ENCODE assay signal across 35 cellular contexts in the genomic region with DNA sequence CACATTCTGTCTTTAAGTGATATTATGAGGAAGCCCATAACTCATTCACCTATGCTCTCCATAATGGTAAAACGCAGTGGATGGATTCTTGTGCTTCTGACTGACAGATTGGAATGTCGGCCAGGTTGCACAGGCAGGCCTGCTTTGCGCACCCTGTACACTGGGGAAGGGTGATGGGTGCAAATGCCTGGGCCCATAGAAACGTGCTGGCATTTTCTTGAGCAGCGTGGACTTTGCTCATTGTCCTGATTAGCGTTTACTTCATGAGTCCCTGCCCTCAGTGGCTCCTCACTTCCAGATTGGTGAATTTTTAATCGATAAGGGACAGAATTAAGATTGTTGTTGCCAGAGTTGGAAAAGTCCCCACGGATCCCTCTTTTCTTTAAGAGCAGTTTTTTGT.
DNase-seq lines count a peak whose midpoint lies in the region; ATAC-seq, FAIRE-seq and TF ChIP-seq lines count a peak whose summit lies in the region.
"Had no signal": no experiment of that assay in that cellular context is flagged by ENCODE, and none has a peak within 500 bp of the region (broad histone marks: within the 10 kb centered on the region; RNA-seq: fewer than 3 reads in every experiment).

No MANE protein-coding gene starts in this region.

- intact Hi-C loops in pancreas (cut with DNase I), result loop anchor here in 1 of 3 donors (10.0 kb wide), 1 partner anchor 218 kb away; no protein-coding TSS in a partner anchor

- H4K20me1 ChIP-seq in BLaER1, result peaks cover 95% of the 10 kb centered on the region

- H2AFZ ChIP-seq in mesenchymal stem cell (ENCODE audit: low read depth, low read length), result no peak overlapping the region
- H2AFZ ChIP-seq: parathyroid adenoma had no signal

- POLR2A ChIA-PET in WTC11 (lab: Charles Lee) (interaction anchor here (0.6 kb wide), 1 partner anchor 279 kb away, joined by 3 read pairs; no protein-coding TSS in a partner anchor), GM10248 (lab: Yijun Ruan, JAX) (interaction anchor here (0.6 kb wide), 1 partner anchor 60 kb away, joined by 4 read pairs; no protein-coding TSS in a partner anchor)

- no peak overlapping the region for H3K4me3 Mint-ChIP-seq in WTC11
- H3K4me3 Mint-ChIP-seq: activated CD8-positive, alpha-beta memory T cell treated with anti-CD3 and anti-CD28 coated beads, Interleukin-2, amount 10 ng/mL, durations not matched to agents 7 days and 5 days; activated T-helper 1 cell treated with anti-CD3 and anti-CD28 coated beads, Interleukin-12 subunit alpha, Interleukin-12 subunit beta, Interleukin-2, Interleukin-4 antibody, amounts not matched to agents 30 ng/mL and 10 ng/mL and 1 ng/mL, durations not matched to agents 14 hours and 24 hours and 36 hours; T-helper 17 cell had no signal

- no peak overlapping the region for H2BK12ac ChIP-seq in mesenchymal stem cell (ENCODE audit: low read length in 2 of 2)

- peak overlapping the region; percentile 38 for H3K27ac Mint-ChIP-seq in WTC11
- H3K27ac Mint-ChIP-seq: activated CD8-positive, alpha-beta memory T cell treated with anti-CD3 and anti-CD28 coated beads, Interleukin-2, amount 10 ng/mL, durations not matched to agents 7 days and 5 days; activated T-helper 1 cell treated with anti-CD3 and anti-CD28 coated beads, Interleukin-12 subunit alpha, Interleukin-12 subunit beta, Interleukin-2, Interleukin-4 antibody, amounts not matched to agents 30 ng/mL and 10 ng/mL and 1 ng/mL, durations not matched to agents 14 hours and 24 hours and 36 hours; T-helper 17 cell had no signal

- no peak overlapping the region for H3K14ac ChIP-seq in mesenchymal stem cell (ENCODE audit: low read length in 2 of 2)

- peaks cover 57% of the 10 kb centered on the region for H3K4me1 ChIP-seq in BLaER1
- H3K4me1 ChIP-seq in pancreas, result peaks cover 9 to 16% (median 13%) of the 10 kb centered on the region in 3 donors
- peaks cover 2% of the 10 kb centered on the region for H3K4me1 ChIP-seq in mesenchymal stem cell (ENCODE audit: control insufficient read depth, insufficient read depth, low read depth, low read length)

- no peak overlapping the region for H2AK5ac ChIP-seq in mesenchymal stem cell (ENCODE audit: low read length, severe bottlenecking)

- H3K9me3 Mint-ChIP-seq in WTC11, result peaks cover 4% of the 10 kb centered on the region
- H3K9me3 Mint-ChIP-seq: activated T-helper 1 cell treated with anti-CD3 and anti-CD28 coated beads, Interleukin-12 subunit alpha, Interleukin-12 subunit beta, Interleukin-2, Interleukin-4 antibody, amounts not matched to agents 30 ng/mL and 10 ng/mL and 1 ng/mL, durations not matched to agents 14 hours and 24 hours and 36 hours had no signal

- peaks cover 41% of the 10 kb centered on the region for H3K4me1 Mint-ChIP-seq in WTC11

- H3K4me2 ChIP-seq in BLaER1 (peak overlapping the region; percentile 32; the same call in 1 of the 2 replicates), mesenchymal stem cell (ENCODE audit: low read length, poor library complexity, severe bottlenecking) (no peak overlapping the region)

- H3K36me3 ChIP-seq in BLaER1, result peaks cover 48% of the 10 kb centered on the region
- no peaks in the 10 kb centered on the region for H3K36me3 ChIP-seq in pancreas
- no peaks in the 10 kb centered on the region for H3K36me3 ChIP-seq in mesenchymal stem cell (ENCODE audit: control insufficient read depth in 1 of 2, insufficient read depth in 2 of 2, low read depth in 1 of 2, low read length in 2 of 2)
- H3K36me3 ChIP-seq: cardiac muscle cell, gastroesophageal sphincter, upper lobe of left lung had no signal

- no peak overlapping the region for H2BK15ac ChIP-seq in mesenchymal stem cell (ENCODE audit: low read depth, poor library complexity, severe bottlenecking)

- TF ChIP-seq CTCF in WTC11 (IDR thresholded peaks at IDR 0.05) (no peak), pancreas (IDR thresholded peaks at IDR 0.05) (no peak), GM10248 (IDR thresholded peaks at IDR 0.05; ENCODE audit: control extremely low read depth, extremely low read depth, low read depth, missing control alignments) (no peak)

- H2BK120ac ChIP-seq in mesenchymal stem cell (ENCODE audit: low read depth, low read length), result no peak overlapping the region

- CTCF ChIA-PET in WTC11 (lab: Charles Lee) (interaction anchor here (0.6 to 4.3 kb wide), 5 partner anchors 35 to 235 kb away, joined by 3 to 72 read pairs (median 4); no protein-coding TSS in a partner anchor), GM10248 (lab: Yijun Ruan, JAX) (interaction anchor here (1.0 to 4.6 kb wide), 12 partner anchors 8 to 413 kb away, joined by 3 to 51 read pairs (median 18); no protein-coding TSS in a partner anchor)

- no peak overlapping the region for H2BK5ac ChIP-seq in mesenchymal stem cell (ENCODE audit: low read depth, low read length, poor library complexity, severe bottlenecking)

- H3K9me3 ChIP-seq in BLaER1 (peaks cover 21% of the 10 kb centered on the region), pancreas (no peaks in the 10 kb centered on the region), mesenchymal stem cell (ENCODE audit: control insufficient read depth, low read length) (no peaks in the 10 kb centered on the region)
- H3K9me3 ChIP-seq: Caco-2, gastroesophageal sphincter, stomach, upper lobe of left lung had no signal

- H3K27ac ChIP-seq in BLaER1 (no peak overlapping the region), pancreas (no peak overlapping the region), mesenchymal stem cell (ENCODE audit: low read length, poor library complexity, severe bottlenecking) (no peak overlapping the region)
- H3K27ac ChIP-seq: gastroesophageal sphincter, HL-60, parathyroid adenoma, stomach, upper lobe of left lung had no signal

- no peak for FAIRE-seq in pancreas (lab: Jason Lieb, UNC)
- FAIRE-seq: endometrium, islet of Langerhans had no signal

- no peak overlapping the region for H4K91ac ChIP-seq in mesenchymal stem cell (ENCODE audit: low read length)

- peaks cover 15% of the 10 kb centered on the region for H3K79me1 ChIP-seq in mesenchymal stem cell (replicated peaks; ENCODE audit: low read length, poor library complexity, severe bottlenecking)

- H3K4me3 ChIP-seq in BLaER1, result no peak overlapping the region
- no peak overlapping the region for H3K4me3 ChIP-seq in pancreas
- H3K4me3 ChIP-seq in mesenchymal stem cell (ENCODE audit: insufficient read depth in 1 of 2, low read depth in 1 of 2, low read length in 2 of 2), result no peak overlapping the region
- H3K4me3 ChIP-seq: cardiac muscle cell, gastroesophageal sphincter, stomach, upper lobe of left lung had no signal

- WGBS in pancreas, 2 donors, result 16 to 18% methylated on average over 8 of the region's 8 CpGs
- WGBS in mesenchymal stem cell, result 91% methylated on average over 6 of the region's 8 CpGs

- no peak overlapping the region for H3K23ac ChIP-seq in mesenchymal stem cell (ENCODE audit: low read length in 2 of 2)

- H3K9ac ChIP-seq in BLaER1 (no peak overlapping the region), mesenchymal stem cell (ENCODE audit: low read length) (no peak overlapping the region)
- H3K9ac ChIP-seq: parathyroid adenoma had no signal

- no peaks in the 10 kb centered on the region for H3K27me3 ChIP-seq in BLaER1
- no peaks in the 10 kb centered on the region for H3K27me3 ChIP-seq in pancreas
- no peaks in the 10 kb centered on the region for H3K27me3 ChIP-seq in mesenchymal stem cell (ENCODE audit: control insufficient read depth in 1 of 2, insufficient read depth in 1 of 2, low read length in 2 of 2)
- H3K27me3 ChIP-seq: cardiac muscle cell, gastroesophageal sphincter, stomach, upper lobe of left lung had no signal

- ATAC-seq in WTC11 (no peak), pancreas (peak in 3 of 4 donors; percentile 34 to 57 (median 51)), HG02798 (IDR thresholded peaks at IDR 0.05; ENCODE audit: poor library complexity, unreplicated experiment) (no peak)
- ATAC-seq: activated CD8-positive, alpha-beta memory T cell treated with anti-CD3 and anti-CD28 coated beads, Interleukin-2, amount 10 ng/mL, durations not matched to agents 7 days and 5 days; gastroesophageal sphincter; naive thymus-derived CD4-positive, alpha-beta T cell; right cardiac atrium; T-helper 17 cell had no signal

- no peak overlapping the region for H4K8ac ChIP-seq in mesenchymal stem cell (ENCODE audit: low read length)

- DNase-seq in WTC11 (ENCODE audit: low spot score) (no peak), left kidney (ENCODE audit: low read depth, low spot score) (peak; percentile 13), pancreas (no peak), mesenchymal stem cell (no peak), GM10248 (ENCODE audit: extremely low spot score) (no peak), hepatic stellate cell (ENCODE audit: low spot score) (no peak)
- DNase-seq: activated CD4-positive, alpha-beta T cell treated with anti-CD3 and anti-CD28 coated beads, Interleukin-2, amount 50 U/mL, for 1 hour; activated CD8-positive, alpha-beta memory T cell treated with anti-CD3 and anti-CD28 coated beads, Interleukin-2, amount 10 ng/mL, durations not matched to agents 7 days and 5 days; activated naive CD4-positive, alpha-beta T cell treated with anti-CD3 and anti-CD28 coated beads, Interleukin-2, amount 50 U/mL, for 16 hours; amygdala; cortex of kidney; DMS79; GOT3; mammary epithelial cell; naive thymus-derived CD4-positive, alpha-beta T cell; NCI-H1092; NCI-H187 treated with DMSO at 0.1 percent for 48 hours; NCI-H524 treated with DMSO at 0.1 percent for 48 hours; right cardiac atrium; RPMI8226; stimulated activated CD4-positive, alpha-beta T cell treated with anti-CD3 and anti-CD28 coated beads, Interleukin-12 subunit alpha, Interleukin-12 subunit beta, amount 100 ng/mL, for 4 hours; stimulated activated CD4-positive, alpha-beta T cell treated with anti-CD3 and anti-CD28 coated beads, Interleukin-4, amount 100 ng/mL, for 24 hours; stomach; T-helper 17 cell; upper lobe of left lung had no signal

- peaks cover 3% of the 10 kb centered on the region for H3K36me3 Mint-ChIP-seq in WTC11

- no peak overlapping the region for H3K18ac ChIP-seq in mesenchymal stem cell (ENCODE audit: low read depth in 1 of 2, low read length in 2 of 2)

- H3K27me3 Mint-ChIP-seq in WTC11 (ENCODE audit: low read depth), result no peaks in the 10 kb centered on the region
- H3K27me3 Mint-ChIP-seq: activated CD8-positive, alpha-beta memory T cell treated with anti-CD3 and anti-CD28 coated beads, Interleukin-2, amount 10 ng/mL, durations not matched to agents 7 days and 5 days; naive thymus-derived CD4-positive, alpha-beta T cell; T-helper 17 cell had no signal

- no peak overlapping the region for H3K4ac ChIP-seq in mesenchymal stem cell (ENCODE audit: low read depth in 1 of 2, low read length in 2 of 2)

TF ChIP-seq in WTC11, 78 proteins besides CTCF, POLR2A, EP300 and RAD21 (continues in another document):
- TF ChIP-seq IRF1 (CRISPR knock-in tag; IDR thresholded peaks at IDR 0.05) (no peak), ETV6 (CRISPR knock-in tag; IDR thresholded peaks at IDR 0.05) (no peak), HMGA2 (CRISPR knock-in tag; IDR thresholded peaks at IDR 0.05) (no peak), JUN (CRISPR knock-in tag; IDR thresholded peaks at IDR 0.05) (no peak)

Comparison
In these comparisons a context has a peak if more than half of its experiments do, and no peak if none do; other contexts are left out.
1. ATAC-seq: peak in pancreas (3 of 4); none in WTC11 (single experiment) and HG02798 (single experiment).